ENCODE assay signal across 8 cellular contexts in genomic region chr9:134403682-134404301, GRCh38.
DNase-seq lines count a peak whose midpoint lies in the region; ATAC-seq, FAIRE-seq and TF ChIP-seq lines count a peak whose summit lies in the region.
"Had no signal": no experiment of that assay in that cellular context is flagged by ENCODE, and none has a peak within 500 bp of the region (broad histone marks: within the 10 kb centered on the region; RNA-seq: fewer than 3 reads in every experiment).

No MANE protein-coding gene starts in this region.

- FAIRE-seq in endothelial cell of umbilical vein (lab: Jason Lieb, UNC), result peak; percentile 35
- FAIRE-seq: TTC549 had no signal

- no TSS peak for BruUV-seq in endothelial cell of umbilical vein (replicated peaks; lab: Mats Ljungman, UMichigan)

- TF ChIP-seq CTCF in endothelial cell of umbilical vein (IDR thresholded peaks at IDR 0.05; ENCODE audit: extremely low read depth in 1 of 2, insufficient read depth in 1 of 2, low read depth in 1 of 2, low read length in 2 of 2) (no peak), osteocyte (IDR thresholded peaks at IDR 0.05) (no peak)

- H3K27me3 Mint-ChIP-seq in activated CD4-positive, alpha-beta T cell treated with anti-CD3 and anti-CD28 coated beads, Interleukin-2, amount 10 ng/mL, durations not matched to agents 24 days and 14 days, result peaks cover 12% of the 10 kb centered on the region
- no peaks in the 10 kb centered on the region for H3K27me3 Mint-ChIP-seq in osteocyte (ENCODE audit: unreplicated experiment)

- no peaks in the 10 kb centered on the region for H3K9me1 ChIP-seq in endothelial cell of umbilical vein (replicated peaks; ENCODE audit: control insufficient read depth, extremely low read depth, insufficient read depth, low read length)

- no peak overlapping the region for H3K27ac Mint-ChIP-seq in activated CD4-positive, alpha-beta T cell treated with anti-CD3 and anti-CD28 coated beads, Interleukin-2, amount 10 ng/mL, durations not matched to agents 24 days and 14 days
- peak overlapping the region; percentile 85 for H3K27ac Mint-ChIP-seq in osteocyte (ENCODE audit: unreplicated experiment)

- H3K36me3 ChIP-seq in HUES6 (ENCODE audit: control insufficient read depth, insufficient read depth, low read length) (peaks cover 5% of the 10 kb centered on the region), endothelial cell of umbilical vein (ENCODE audit: control insufficient read depth in 2 of 2, extremely low read depth in 1 of 2, insufficient read depth in 2 of 2, low read length in 2 of 2) (no peaks in the 10 kb centered on the region)

- no peaks in the 10 kb centered on the region for H4K20me1 ChIP-seq in endothelial cell of umbilical vein (replicated peaks; ENCODE audit: control insufficient read depth, extremely low read depth, insufficient read depth, low read length)

- no peaks in the 10 kb centered on the region for H3K9me3 Mint-ChIP-seq in activated CD4-positive, alpha-beta T cell treated with anti-CD3 and anti-CD28 coated beads, Interleukin-2, amount 10 ng/mL, durations not matched to agents 24 days and 14 days
- H3K9me3 Mint-ChIP-seq in osteocyte (ENCODE audit: unreplicated experiment), result no peaks in the 10 kb centered on the region

- peak; percentile 69 for DNase-seq in activated CD4-positive, alpha-beta T cell treated with anti-CD3 and anti-CD28 coated beads, Interleukin-2, amount 10 ng/mL, durations not matched to agents 24 days and 14 days
- DNase-seq in endothelial cell of umbilical vein (ENCODE audit: low read depth, low spot score) (peak; percentile 49), osteocyte (ENCODE audit: extremely low spot score, unreplicated experiment) (no peak)

- H3K27me3 ChIP-seq in HUES6 (ENCODE audit: control insufficient read depth, insufficient read depth, low read length) (no peaks in the 10 kb centered on the region), endothelial cell of umbilical vein (ENCODE audit: control insufficient read depth in 2 of 2, insufficient read depth in 2 of 2, low read length in 2 of 2) (no peaks in the 10 kb centered on the region)

- CTCF ChIA-PET in endothelial cell of umbilical vein (lab: Charles Lee), result interaction anchor here (1.1 to 1.4 kb wide), 2 partner anchors 39 to 228 kb away, joined by 3 to 4 read pairs; no protein-coding TSS in a partner anchor

- H2AFZ ChIP-seq in endothelial cell of umbilical vein (ENCODE audit: low read depth, low read length), result no peak overlapping the region

- ATAC-seq in HG03457 (IDR thresholded peaks at IDR 0.05; ENCODE audit: unreplicated experiment) (no peak), GM19324 (IDR thresholded peaks at IDR 0.05; ENCODE audit: low FRiP score, unreplicated experiment) (no peak), GM18519 (IDR thresholded peaks at IDR 0.05; ENCODE audit: low FRiP score, unreplicated experiment) (no peak)

- H3K4me3 ChIP-seq in HUES6 (ENCODE audit: low read depth, low read length) (no peak overlapping the region), endothelial cell of umbilical vein (replicated peaks in 1 of 3; ENCODE audit: insufficient read depth in 1 of 3, low read depth in 1 of 3, low read length in 3 of 3) (no peak overlapping the region)

- H3K4me2 ChIP-seq in endothelial cell of umbilical vein (ENCODE audit: insufficient read depth, low read length), result no peak overlapping the region

- no peak for TF ChIP-seq POLR2A in endothelial cell of umbilical vein (IDR thresholded peaks at IDR 0.05; ENCODE audit: low read depth, low read length)

- POLR2A ChIA-PET in endothelial cell of umbilical vein (lab: Charles Lee), result no interaction called here

- no peaks in the 10 kb centered on the region for H3K36me3 Mint-ChIP-seq in activated CD4-positive, alpha-beta T cell treated with anti-CD3 and anti-CD28 coated beads, Interleukin-2, amount 10 ng/mL, durations not matched to agents 24 days and 14 days (ENCODE audit: low read depth)
- H3K36me3 Mint-ChIP-seq in osteocyte (ENCODE audit: unreplicated experiment), result peaks cover 7% of the 10 kb centered on the region

- H3K27ac ChIP-seq in HUES6 (ENCODE audit: low read depth, low read length) (0 out of 2 replicates have a peak overlapping the region, but pooled peaks have one; percentile 11), endothelial cell of umbilical vein (ENCODE audit: insufficient read depth, low read depth, low read length) (peak overlapping the region; percentile 42)

- intact Hi-C loops in activated CD4-positive, alpha-beta T cell treated with anti-CD3 and anti-CD28 coated beads, Interleukin-2, amount 10 ng/mL, durations not matched to agents 24 days and 14 days (cut with micrococcal nuclease), result no loop called here
- intact Hi-C loops in endothelial cell of umbilical vein (cut with micrococcal nuclease), result no loop called here

- no peak overlapping the region for H3K4me3 Mint-ChIP-seq in activated CD4-positive, alpha-beta T cell treated with anti-CD3 and anti-CD28 coated beads, Interleukin-2, amount 10 ng/mL, durations not matched to agents 24 days and 14 days
- no peak overlapping the region for H3K4me3 Mint-ChIP-seq in osteocyte (ENCODE audit: unreplicated experiment)

- peaks cover 25% of the 10 kb centered on the region for H3K4me1 Mint-ChIP-seq in activated CD4-positive, alpha-beta T cell treated with anti-CD3 and anti-CD28 coated beads, Interleukin-2, amount 10 ng/mL, durations not matched to agents 24 days and 14 days
- peaks cover 47% of the 10 kb centered on the region for H3K4me1 Mint-ChIP-seq in osteocyte (ENCODE audit: unreplicated experiment)

- dilution Hi-C loops in endothelial cell of umbilical vein (cut with MboI; ENCODE audit: extremely low pct_ligation_motif_present, low sequenced_read_pairs), result no loop called here

- peaks cover 8% of the 10 kb centered on the region for H3K79me2 ChIP-seq in endothelial cell of umbilical vein (ENCODE audit: control insufficient read depth, insufficient read depth, low read length)

- no peak overlapping the region for H3K9ac ChIP-seq in HUES6 (ENCODE audit: low read length)
- H3K9ac ChIP-seq in endothelial cell of umbilical vein (replicated peaks; ENCODE audit: extremely low read depth, insufficient read depth, low read length), result peak overlapping the region; percentile 39

- H3K4me1 ChIP-seq in HUES6 (ENCODE audit: control insufficient read depth, insufficient read depth, low read length) (peaks cover 20% of the 10 kb centered on the region), endothelial cell of umbilical vein (ENCODE audit: control insufficient read depth, extremely low read depth, insufficient read depth, low read length) (peaks cover 45% of the 10 kb centered on the region)

- peaks cover 6% of the 10 kb centered on the region for H3K9me3 ChIP-seq in HUES6 (ENCODE audit: control insufficient read depth, insufficient read depth, low read depth, low read length)
- no peaks in the 10 kb centered on the region for H3K9me3 ChIP-seq in endothelial cell of umbilical vein (replicated peaks; ENCODE audit: control insufficient read depth, insufficient read depth, low read length)

TF ChIP-seq in endothelial cell of umbilical vein, 7 proteins besides CTCF, POLR2A, EP300 and RAD21:
- TF ChIP-seq POLR2AphosphoS5 (IDR thresholded peaks at IDR 0.05; ENCODE audit: insufficient read depth, low read depth, low read length), result no peak
- TF ChIP-seq MYC (IDR thresholded peaks at IDR 0.05; ENCODE audit: low read depth, low read length), result no peak
- TF ChIP-seq FOS (IDR thresholded peaks at IDR 0.05; ENCODE audit: borderline replicate concordance, insufficient read depth, low read length), result no peak
- TF ChIP-seq JUN (IDR thresholded peaks at IDR 0.05; ENCODE audit: borderline replicate concordance, insufficient read depth, insufficient read length, low read depth), result no peak
